Comparison of ENCODE assay signal across 2 cellular contexts in the genomic region with DNA sequence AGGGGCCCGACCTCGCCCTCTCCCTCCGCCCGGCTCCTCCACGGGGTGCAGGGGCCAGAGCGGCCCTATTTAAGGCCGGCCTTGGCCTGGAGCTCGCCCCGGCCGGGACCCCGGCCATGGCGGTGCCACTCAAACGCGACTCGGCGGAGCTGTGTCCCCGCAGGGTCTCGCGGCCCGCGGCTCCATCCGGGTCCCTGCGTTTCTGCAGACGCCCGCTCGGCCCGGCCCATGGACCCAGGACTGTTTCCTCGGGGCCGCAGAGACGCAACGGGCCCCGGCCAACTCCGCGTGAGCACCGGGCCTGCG.
TF ChIP-seq lines count a peak whose summit lies in the region.

No MANE protein-coding gene starts in this region.

TF ChIP-seq in HEK293, 187 proteins besides CTCF, POLR2A, EP300 and RAD21 (continues in another document):
- TF ChIP-seq, protein P1, sequence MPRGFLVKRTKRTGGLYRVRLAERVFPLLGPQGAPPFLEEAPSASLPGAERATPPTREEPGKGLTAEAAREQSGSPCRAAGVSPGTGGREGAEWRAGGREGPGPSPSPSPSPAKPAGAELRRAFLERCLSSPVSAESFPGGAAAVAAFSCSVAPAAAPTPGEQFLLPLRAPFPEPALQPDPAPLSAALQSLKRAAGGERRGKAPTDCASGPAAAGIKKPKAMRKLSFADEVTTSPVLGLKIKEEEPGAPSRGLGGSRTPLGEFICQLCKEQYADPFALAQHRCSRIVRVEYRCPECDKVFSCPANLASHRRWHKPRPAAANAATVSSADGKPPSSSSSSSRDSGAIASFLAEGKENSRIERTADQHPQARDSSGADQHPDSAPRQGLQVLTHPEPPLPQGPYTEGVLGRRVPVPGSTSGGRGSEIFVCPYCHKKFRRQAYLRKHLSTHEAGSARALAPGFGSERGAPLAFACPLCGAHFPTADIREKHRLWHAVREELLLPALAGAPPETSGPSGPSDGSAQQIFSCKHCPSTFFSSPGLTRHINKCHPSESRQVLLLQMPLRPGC (tag by site-specific recombination; IDR thresholded peaks at IDR 0.05) = no peak
- TF ChIP-seq KLF7 (tag by site-specific recombination; IDR thresholded peaks at IDR 0.05; ENCODE audit: borderline replicate concordance) = no peak
- TF ChIP-seq, protein P2, sequence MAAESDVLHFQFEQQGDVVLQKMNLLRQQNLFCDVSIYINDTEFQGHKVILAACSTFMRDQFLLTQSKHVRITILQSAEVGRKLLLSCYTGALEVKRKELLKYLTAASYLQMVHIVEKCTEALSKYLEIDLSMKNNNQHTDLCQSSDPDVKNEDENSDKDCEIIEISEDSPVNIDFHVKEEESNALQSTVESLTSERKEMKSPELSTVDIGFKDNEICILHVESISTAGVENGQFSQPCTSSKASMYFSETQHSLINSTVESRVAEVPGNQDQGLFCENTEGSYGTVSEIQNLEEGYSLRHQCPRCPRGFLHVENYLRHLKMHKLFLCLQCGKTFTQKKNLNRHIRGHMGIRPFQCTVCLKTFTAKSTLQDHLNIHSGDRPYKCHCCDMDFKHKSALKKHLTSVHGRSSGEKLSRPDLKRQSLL (tag by site-specific recombination; IDR thresholded peaks at IDR 0.05) = no peak
- TF ChIP-seq ZNF670 (tag by site-specific recombination; IDR thresholded peaks at IDR 0.05; ENCODE audit: low read depth) = no peak
- TF ChIP-seq ZNF155 (tag by site-specific recombination; IDR thresholded peaks at IDR 0.05) = no peak
- TF ChIP-seq, protein P3, sequence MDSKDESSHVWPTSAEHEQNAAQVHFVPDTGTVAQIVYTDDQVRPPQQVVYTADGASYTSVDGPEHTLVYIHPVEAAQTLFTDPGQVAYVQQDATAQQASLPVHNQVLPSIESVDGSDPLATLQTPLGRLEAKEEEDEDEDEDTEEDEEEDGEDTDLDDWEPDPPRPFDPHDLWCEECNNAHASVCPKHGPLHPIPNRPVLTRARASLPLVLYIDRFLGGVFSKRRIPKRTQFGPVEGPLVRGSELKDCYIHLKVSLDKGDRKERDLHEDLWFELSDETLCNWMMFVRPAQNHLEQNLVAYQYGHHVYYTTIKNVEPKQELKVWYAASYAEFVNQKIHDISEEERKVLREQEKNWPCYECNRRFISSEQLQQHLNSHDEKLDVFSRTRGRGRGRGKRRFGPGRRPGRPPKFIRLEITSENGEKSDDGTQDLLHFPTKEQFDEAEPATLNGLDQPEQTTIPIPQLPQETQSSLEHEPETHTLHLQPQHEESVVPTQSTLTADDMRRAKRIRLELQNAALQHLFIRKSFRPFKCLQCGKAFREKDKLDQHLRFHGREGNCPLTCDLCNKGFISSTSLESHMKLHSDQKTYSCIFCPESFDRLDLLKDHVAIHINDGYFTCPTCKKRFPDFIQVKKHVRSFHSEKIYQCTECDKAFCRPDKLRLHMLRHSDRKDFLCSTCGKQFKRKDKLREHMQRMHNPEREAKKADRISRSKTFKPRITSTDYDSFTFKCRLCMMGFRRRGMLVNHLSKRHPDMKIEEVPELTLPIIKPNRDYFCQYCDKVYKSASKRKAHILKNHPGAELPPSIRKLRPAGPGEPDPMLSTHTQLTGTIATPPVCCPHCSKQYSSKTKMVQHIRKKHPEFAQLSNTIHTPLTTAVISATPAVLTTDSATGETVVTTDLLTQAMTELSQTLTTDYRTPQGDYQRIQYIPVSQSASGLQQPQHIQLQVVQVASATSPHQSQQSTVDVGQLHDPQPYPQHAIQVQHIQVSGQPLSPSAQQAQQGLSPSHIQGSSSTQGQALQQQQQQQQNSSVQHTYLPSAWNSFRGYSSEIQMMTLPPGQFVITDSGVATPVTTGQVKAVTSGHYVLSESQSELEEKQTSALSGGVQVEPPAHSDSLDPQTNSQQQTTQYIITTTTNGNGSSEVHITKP (tag by site-specific recombination; IDR thresholded peaks at IDR 0.05) = no peak
- no peak for TF ChIP-seq GLI2 (tag by site-specific recombination; IDR thresholded peaks at IDR 0.05; ENCODE audit: borderline replicate concordance, low read depth)
- TF ChIP-seq ZNF324 (tag by site-specific recombination; IDR thresholded peaks at IDR 0.05) = no peak
- TF ChIP-seq, protein P4, sequence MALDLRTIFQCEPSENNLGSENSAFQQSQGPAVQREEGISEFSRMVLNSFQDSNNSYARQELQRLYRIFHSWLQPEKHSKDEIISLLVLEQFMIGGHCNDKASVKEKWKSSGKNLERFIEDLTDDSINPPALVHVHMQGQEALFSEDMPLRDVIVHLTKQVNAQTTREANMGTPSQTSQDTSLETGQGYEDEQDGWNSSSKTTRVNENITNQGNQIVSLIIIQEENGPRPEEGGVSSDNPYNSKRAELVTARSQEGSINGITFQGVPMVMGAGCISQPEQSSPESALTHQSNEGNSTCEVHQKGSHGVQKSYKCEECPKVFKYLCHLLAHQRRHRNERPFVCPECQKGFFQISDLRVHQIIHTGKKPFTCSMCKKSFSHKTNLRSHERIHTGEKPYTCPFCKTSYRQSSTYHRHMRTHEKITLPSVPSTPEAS (tag by site-specific recombination; IDR thresholded peaks at IDR 0.05) = no peak
- TF ChIP-seq ZNF514 (tag by site-specific recombination; IDR thresholded peaks at IDR 0.05) = no peak
- TF ChIP-seq ZNF426 (tag by site-specific recombination; IDR thresholded peaks at IDR 0.05) = no peak
- TF ChIP-seq ZNF169 (tag by site-specific recombination; IDR thresholded peaks at IDR 0.05) = no peak
- TF ChIP-seq ZNF785 (tag by site-specific recombination; IDR thresholded peaks at IDR 0.05) = no peak
- no peak for TF ChIP-seq GLI4 (tag by site-specific recombination; IDR thresholded peaks at IDR 0.05)
- TF ChIP-seq, protein P5, sequence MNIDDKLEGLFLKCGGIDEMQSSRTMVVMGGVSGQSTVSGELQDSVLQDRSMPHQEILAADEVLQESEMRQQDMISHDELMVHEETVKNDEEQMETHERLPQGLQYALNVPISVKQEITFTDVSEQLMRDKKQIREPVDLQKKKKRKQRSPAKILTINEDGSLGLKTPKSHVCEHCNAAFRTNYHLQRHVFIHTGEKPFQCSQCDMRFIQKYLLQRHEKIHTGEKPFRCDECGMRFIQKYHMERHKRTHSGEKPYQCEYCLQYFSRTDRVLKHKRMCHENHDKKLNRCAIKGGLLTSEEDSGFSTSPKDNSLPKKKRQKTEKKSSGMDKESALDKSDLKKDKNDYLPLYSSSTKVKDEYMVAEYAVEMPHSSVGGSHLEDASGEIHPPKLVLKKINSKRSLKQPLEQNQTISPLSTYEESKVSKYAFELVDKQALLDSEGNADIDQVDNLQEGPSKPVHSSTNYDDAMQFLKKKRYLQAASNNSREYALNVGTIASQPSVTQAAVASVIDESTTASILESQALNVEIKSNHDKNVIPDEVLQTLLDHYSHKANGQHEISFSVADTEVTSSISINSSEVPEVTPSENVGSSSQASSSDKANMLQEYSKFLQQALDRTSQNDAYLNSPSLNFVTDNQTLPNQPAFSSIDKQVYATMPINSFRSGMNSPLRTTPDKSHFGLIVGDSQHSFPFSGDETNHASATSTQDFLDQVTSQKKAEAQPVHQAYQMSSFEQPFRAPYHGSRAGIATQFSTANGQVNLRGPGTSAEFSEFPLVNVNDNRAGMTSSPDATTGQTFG (tag by site-specific recombination; IDR thresholded peaks at IDR 0.05; ENCODE audit: borderline replicate concordance) = no peak
- no peak for TF ChIP-seq KLF1 (tag by site-specific recombination; IDR thresholded peaks at IDR 0.05)
- TF ChIP-seq ZBTB7A (tag by site-specific recombination; IDR thresholded peaks at IDR 0.05; ENCODE audit: low read depth) = 0 out of 2 replicates have a peak, but pooled peaks have one; percentile 23
- no peak for TF ChIP-seq KLF10 (tag by site-specific recombination; IDR thresholded peaks at IDR 0.05)

TF ChIP-seq in HepG2, 621 proteins besides CTCF, POLR2A, EP300 and RAD21 (continues in another document):
- TF ChIP-seq ZFP82 (CRISPR knock-in tag; IDR thresholded peaks at IDR 0.05; ENCODE audit: borderline replicate concordance) (0 out of 2 replicates have a peak, but pooled peaks have one; percentile 13), IKZF4 (CRISPR knock-in tag; IDR thresholded peaks at IDR 0.05; ENCODE audit: borderline replicate concordance, low read depth, not compliant biosample characterization) (peak; percentile 2), ZFX (CRISPR knock-in tag; IDR thresholded peaks at IDR 0.05; ENCODE audit: low read depth) (peak; percentile 28), ISL2 (CRISPR knock-in tag; IDR thresholded peaks at IDR 0.05) (peak; percentile 4; the same call in 1 of the 2 replicates), PHF8 (CRISPR knock-in tag; IDR thresholded peaks at IDR 0.05) (peak; percentile 45; the same call in 1 of the 2 replicates), KDM5B (CRISPR knock-in tag; IDR thresholded peaks at IDR 0.05; ENCODE audit: borderline replicate concordance) (peak; percentile 58; the same call in 1 of the 2 replicates), AGO2 (optimal IDR thresholded peaks at IDR 0.05; ENCODE audit: low read depth, low read length) (peak; percentile 47), MAZ (IDR thresholded peaks at IDR 0.05; ENCODE audit: borderline replicate concordance, low read depth, low read length) (peak; percentile 10; the same call in 1 of the 2 replicates), MAZ (CRISPR knock-in tag; IDR thresholded peaks at IDR 0.05; ENCODE audit: low read depth) (no peak), SIN3B (IDR thresholded peaks at IDR 0.05; ENCODE audit: low read length) (no peak), TGIF2 (CRISPR knock-in tag; IDR thresholded peaks at IDR 0.05) (0 out of 2 replicates have a peak, but pooled peaks have one; percentile 3), ZFY (CRISPR knock-in tag; IDR thresholded peaks at IDR 0.05) (peak; percentile 62)
- TF ChIP-seq, protein P6, sequence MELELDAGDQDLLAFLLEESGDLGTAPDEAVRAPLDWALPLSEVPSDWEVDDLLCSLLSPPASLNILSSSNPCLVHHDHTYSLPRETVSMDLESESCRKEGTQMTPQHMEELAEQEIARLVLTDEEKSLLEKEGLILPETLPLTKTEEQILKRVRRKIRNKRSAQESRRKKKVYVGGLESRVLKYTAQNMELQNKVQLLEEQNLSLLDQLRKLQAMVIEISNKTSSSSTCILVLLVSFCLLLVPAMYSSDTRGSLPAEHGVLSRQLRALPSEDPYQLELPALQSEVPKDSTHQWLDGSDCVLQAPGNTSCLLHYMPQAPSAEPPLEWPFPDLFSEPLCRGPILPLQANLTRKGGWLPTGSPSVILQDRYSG (CRISPR knock-in tag; IDR thresholded peaks at IDR 0.05) = peak; percentile 73
- TF ChIP-seq, protein P7, sequence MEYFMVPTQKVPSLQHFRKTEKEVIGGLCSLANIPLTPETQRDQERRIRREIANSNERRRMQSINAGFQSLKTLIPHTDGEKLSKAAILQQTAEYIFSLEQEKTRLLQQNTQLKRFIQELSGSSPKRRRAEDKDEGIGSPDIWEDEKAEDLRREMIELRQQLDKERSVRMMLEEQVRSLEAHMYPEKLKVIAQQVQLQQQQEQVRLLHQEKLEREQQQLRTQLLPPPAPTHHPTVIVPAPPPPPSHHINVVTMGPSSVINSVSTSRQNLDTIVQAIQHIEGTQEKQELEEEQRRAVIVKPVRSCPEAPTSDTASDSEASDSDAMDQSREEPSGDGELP (IDR thresholded peaks at IDR 0.05; ENCODE audit: borderline replicate concordance, low read depth) = 0 out of 2 replicates have a peak, but pooled peaks have one; percentile 3
- TF ChIP-seq, protein P8, sequence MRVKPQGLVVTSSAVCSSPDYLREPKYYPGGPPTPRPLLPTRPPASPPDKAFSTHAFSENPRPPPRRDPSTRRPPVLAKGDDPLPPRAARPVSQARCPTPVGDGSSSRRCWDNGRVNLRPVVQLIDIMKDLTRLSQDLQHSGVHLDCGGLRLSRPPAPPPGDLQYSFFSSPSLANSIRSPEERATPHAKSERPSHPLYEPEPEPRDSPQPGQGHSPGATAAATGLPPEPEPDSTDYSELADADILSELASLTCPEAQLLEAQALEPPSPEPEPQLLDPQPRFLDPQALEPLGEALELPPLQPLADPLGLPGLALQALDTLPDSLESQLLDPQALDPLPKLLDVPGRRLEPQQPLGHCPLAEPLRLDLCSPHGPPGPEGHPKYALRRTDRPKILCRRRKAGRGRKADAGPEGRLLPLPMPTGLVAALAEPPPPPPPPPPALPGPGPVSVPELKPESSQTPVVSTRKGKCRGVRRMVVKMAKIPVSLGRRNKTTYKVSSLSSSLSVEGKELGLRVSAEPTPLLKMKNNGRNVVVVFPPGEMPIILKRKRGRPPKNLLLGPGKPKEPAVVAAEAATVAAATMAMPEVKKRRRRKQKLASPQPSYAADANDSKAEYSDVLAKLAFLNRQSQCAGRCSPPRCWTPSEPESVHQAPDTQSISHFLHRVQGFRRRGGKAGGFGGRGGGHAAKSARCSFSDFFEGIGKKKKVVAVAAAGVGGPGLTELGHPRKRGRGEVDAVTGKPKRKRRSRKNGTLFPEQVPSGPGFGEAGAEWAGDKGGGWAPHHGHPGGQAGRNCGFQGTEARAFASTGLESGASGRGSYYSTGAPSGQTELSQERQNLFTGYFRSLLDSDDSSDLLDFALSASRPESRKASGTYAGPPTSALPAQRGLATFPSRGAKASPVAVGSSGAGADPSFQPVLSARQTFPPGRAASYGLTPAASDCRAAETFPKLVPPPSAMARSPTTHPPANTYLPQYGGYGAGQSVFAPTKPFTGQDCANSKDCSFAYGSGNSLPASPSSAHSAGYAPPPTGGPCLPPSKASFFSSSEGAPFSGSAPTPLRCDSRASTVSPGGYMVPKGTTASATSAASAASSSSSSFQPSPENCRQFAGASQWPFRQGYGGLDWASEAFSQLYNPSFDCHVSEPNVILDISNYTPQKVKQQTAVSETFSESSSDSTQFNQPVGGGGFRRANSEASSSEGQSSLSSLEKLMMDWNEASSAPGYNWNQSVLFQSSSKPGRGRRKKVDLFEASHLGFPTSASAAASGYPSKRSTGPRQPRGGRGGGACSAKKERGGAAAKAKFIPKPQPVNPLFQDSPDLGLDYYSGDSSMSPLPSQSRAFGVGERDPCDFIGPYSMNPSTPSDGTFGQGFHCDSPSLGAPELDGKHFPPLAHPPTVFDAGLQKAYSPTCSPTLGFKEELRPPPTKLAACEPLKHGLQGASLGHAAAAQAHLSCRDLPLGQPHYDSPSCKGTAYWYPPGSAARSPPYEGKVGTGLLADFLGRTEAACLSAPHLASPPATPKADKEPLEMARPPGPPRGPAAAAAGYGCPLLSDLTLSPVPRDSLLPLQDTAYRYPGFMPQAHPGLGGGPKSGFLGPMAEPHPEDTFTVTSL (CRISPR knock-in tag; IDR thresholded peaks at IDR 0.05; ENCODE audit: borderline replicate concordance) = no peak
- TF ChIP-seq, protein P9, sequence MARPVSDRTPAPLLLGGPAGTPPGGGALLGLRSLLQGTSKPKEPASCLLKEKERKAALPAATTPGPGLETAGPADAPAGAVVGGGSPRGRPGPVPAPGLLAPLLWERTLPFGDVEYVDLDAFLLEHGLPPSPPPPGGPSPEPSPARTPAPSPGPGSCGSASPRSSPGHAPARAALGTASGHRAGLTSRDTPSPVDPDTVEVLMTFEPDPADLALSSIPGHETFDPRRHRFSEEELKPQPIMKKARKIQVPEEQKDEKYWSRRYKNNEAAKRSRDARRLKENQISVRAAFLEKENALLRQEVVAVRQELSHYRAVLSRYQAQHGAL (CRISPR knock-in tag; IDR thresholded peaks at IDR 0.05; ENCODE audit: not compliant biosample characterization) = peak; percentile 51
- TF ChIP-seq, protein P10, sequence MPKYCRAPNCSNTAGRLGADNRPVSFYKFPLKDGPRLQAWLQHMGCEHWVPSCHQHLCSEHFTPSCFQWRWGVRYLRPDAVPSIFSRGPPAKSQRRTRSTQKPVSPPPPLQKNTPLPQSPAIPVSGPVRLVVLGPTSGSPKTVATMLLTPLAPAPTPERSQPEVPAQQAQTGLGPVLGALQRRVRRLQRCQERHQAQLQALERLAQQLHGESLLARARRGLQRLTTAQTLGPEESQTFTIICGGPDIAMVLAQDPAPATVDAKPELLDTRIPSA (CRISPR knock-in tag; IDR thresholded peaks at IDR 0.05; ENCODE audit: borderline replicate concordance) = 0 out of 2 replicates have a peak, but pooled peaks have one; percentile 80
